Comparison of ENCODE assay signal across 27 cellular contexts in genomic region chr19:57825501-57825900, GRCh38.
"Had no signal": no experiment of that assay in that cellular context is flagged by ENCODE, and none has a peak within 500 bp of the region (broad histone marks: within the 10 kb centered on the region; RNA-seq: fewer than 3 reads in every experiment).

No MANE protein-coding gene starts in this region.

- DNase-seq: colonic mucosa; effector CD8-positive, alpha-beta T cell; endodermal cell; foreskin keratinocyte; heart left ventricle; kidney; midbrain; naive thymus-derived CD4-positive, alpha-beta T cell; ovary; posterior cingulate gyrus; right lobe of liver; small intestine; stimulated activated CD4-positive, alpha-beta T cell treated with anti-CD3 and anti-CD28 coated beads, Interleukin-15, amount 100 ng/mL, for 24 hours; stimulated activated CD4-positive, alpha-beta T cell treated with anti-CD3 and anti-CD28 coated beads, Interleukin-2, amount 100 ng/mL, for 48 hours; stimulated activated CD8-positive, alpha-beta memory T cell treated with anti-CD3 and anti-CD28 coated beads, Interleukin-4, amount 100 ng/mL, for 48 hours; stimulated activated naive CD4-positive, alpha-beta T cell; substantia nigra; testis; tibial artery; upper lobe of left lung had no signal

- ATAC-seq: esophagus mucosa; foreskin keratinocyte; gastroesophageal sphincter; heart left ventricle; left lobe of liver; naive thymus-derived CD4-positive, alpha-beta T cell; right lobe of liver had no signal

- H3K27ac Mint-ChIP-seq: dendritic cell treated with granulocyte-macrophage colony-stimulating factor and Interleukin-4, amounts not matched to agents 40 ng/mL and 50 ng/mL, for 4 days; endodermal cell; memory B cell; naive thymus-derived CD4-positive, alpha-beta T cell; neural progenitor cell had no signal

- H3K4me3 Mint-ChIP-seq: dendritic cell treated with granulocyte-macrophage colony-stimulating factor and Interleukin-4, amounts not matched to agents 40 ng/mL and 50 ng/mL, for 4 days; endodermal cell; memory B cell; naive thymus-derived CD4-positive, alpha-beta T cell; nephron; neural progenitor cell had no signal

- H3K27me3 Mint-ChIP-seq: dendritic cell treated with granulocyte-macrophage colony-stimulating factor and Interleukin-4, amounts not matched to agents 40 ng/mL and 50 ng/mL, for 4 days; memory B cell; naive thymus-derived CD4-positive, alpha-beta T cell had no signal

- H3K9me3 Mint-ChIP-seq: memory B cell had no signal
